1 cellular context compared by ENCODE assay signal in the genomic region with DNA sequence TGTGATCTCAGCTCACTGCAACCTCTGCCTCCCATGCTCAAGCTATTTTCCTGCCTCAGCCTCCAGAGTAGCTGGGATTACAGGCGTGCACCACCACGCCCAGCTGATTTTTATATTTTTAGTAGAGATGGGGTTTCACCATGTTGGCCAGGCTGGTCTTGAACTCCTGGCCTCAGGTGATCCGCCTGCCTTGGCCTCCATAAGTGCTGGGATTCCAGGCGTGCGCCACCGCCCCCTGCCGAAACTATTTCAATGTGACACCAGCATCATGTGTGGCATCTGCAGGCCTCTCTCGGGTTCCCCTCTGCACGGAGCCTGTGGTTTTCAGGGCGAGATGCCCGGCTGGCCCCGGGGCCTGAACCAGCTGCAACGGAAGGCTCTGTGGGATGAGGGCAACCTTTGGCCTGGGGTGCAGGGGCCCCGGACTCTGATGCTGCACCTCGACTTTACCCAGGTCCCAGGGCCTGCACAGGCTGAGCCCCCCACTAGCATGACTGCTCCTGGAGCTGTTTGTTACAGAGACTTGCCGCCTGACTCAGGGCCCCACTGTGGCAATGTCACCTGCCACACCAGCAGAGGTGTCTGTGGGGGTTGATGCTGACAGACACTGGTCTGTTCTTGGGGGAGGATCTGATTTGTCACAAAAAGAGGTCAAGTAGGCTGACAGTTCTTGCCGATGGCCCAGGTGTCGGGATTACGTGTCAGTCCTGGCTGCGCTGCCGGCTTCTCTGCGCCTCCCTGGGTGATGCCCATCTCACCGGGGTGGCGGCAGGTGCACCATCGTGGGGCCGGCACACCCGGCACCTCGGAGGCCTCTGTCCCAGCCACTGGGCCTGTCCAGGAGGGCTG.
TF ChIP-seq lines count a peak whose summit lies in the region.

No MANE protein-coding gene starts in this region.

TF ChIP-seq in H1, 55 proteins besides CTCF, POLR2A, EP300 and RAD21:
- TF ChIP-seq GABPA (IDR thresholded peaks at IDR 0.05; ENCODE audit: borderline replicate concordance, insufficient read depth, low read length) (no peak), HDAC2 (IDR thresholded peaks at IDR 0.05; ENCODE audit: borderline replicate concordance in 1 of 2, low read depth in 2 of 2, low read length in 2 of 2) (no peak), YY1 (IDR thresholded peaks at IDR 0.05; ENCODE audit: low read depth, low read length) (no peak), CEBPB (IDR thresholded peaks at IDR 0.05; ENCODE audit: low read depth, low read length) (no peak), CBX8 (IDR thresholded peaks at IDR 0.05; ENCODE audit: borderline replicate concordance, low read depth, low read length) (no peak), NRF1 (IDR thresholded peaks at IDR 0.05; ENCODE audit: low read depth, low read length) (no peak), NANOG (IDR thresholded peaks at IDR 0.05; ENCODE audit: insufficient read depth, low read depth, low read length, poor library complexity, severe bottlenecking) (no peak), BCL11A (IDR thresholded peaks at IDR 0.05; ENCODE audit: low read depth in 2 of 2, low read length in 2 of 2) (no peak), MAFK (IDR thresholded peaks at IDR 0.05; ENCODE audit: low read depth, low read length) (no peak), CBX5 (IDR thresholded peaks at IDR 0.05; ENCODE audit: low read depth, low read length) (no peak), SRF (IDR thresholded peaks at IDR 0.05; ENCODE audit: low read depth, low read length) (no peak)
